ENCODE assay signal across 10 cellular contexts in the genomic region with DNA sequence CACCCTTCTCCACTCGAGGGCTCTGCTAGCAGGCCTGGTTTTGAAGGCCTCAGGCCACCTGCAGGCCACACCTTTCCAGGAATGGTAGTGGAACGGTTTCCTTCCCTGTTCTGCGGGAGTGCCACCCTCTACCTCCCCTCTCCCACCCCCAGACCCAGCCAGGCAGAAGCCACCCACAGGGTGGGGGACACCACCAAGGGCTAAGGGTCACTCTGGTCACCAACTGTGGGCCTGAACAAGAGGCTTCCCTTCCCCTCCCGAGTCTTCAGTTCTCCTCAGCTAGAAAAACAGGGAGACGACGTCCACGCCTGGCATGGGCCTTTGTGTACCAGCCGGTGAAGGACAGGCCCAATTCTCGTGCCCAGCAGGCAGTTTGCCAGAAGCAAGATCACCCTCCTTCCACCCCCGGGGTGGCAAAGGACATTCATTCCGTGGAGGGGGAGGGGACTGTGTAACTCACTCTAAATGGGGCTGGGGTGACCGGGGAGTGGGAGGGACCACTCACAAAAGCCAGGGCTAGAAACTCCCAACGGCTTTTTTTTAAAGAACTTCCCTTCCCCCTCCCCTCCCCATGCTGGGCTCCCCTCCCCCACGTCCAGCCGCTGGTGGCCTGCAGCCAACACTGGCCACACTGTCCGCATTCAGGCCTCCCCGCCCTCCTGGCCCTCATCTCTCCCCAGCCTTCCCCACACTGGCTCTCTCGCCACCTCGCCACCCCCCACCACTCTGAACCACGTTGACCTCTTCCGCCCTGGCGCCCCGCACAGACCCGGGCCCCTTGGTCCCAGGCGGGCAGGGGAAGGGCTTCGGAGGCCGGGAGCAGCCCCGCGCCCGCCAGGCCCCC. TPM values are rescaled to one million over a fixed set of nuclear protein-coding genes. Genes with fewer than 3 reads are reported as not detected.
DNase-seq lines count a peak whose midpoint lies in the region; ATAC-seq, FAIRE-seq and TF ChIP-seq lines count a peak whose summit lies in the region.
"Had no signal": no experiment of that assay in that cellular context is flagged by ENCODE, and none has a peak within 500 bp of the region (broad histone marks: within the 10 kb centered on the region; RNA-seq: fewer than 3 reads in every experiment).

No MANE protein-coding gene starts in this region.

- H3K4me3 ChIP-seq in astrocyte (ENCODE audit: insufficient read depth, low read depth, low read length) (no peak overlapping the region), iPS-18a (ENCODE audit: low read length) (peak overlapping the region; percentile 28), prostate gland (peak overlapping the region in 1 of 2 donors; percentile 11)

- peaks cover 22% of the 10 kb centered on the region for H3K4me1 ChIP-seq in astrocyte (ENCODE audit: insufficient read depth, low read length)
- peaks cover 26% of the 10 kb centered on the region for H3K4me1 ChIP-seq in iPS-18a (ENCODE audit: control insufficient read depth, low read depth, low read length)
- peaks cover 38% of the 10 kb centered on the region for H3K4me1 ChIP-seq in prostate gland (replicated peaks)

- H2AFZ ChIP-seq in astrocyte (ENCODE audit: low read depth, low read length): peak overlapping the region; percentile 52

- peaks cover 35% of the 10 kb centered on the region for H4K20me1 ChIP-seq in astrocyte (ENCODE audit: insufficient read depth, low read length)

- H3K36me3 Mint-ChIP-seq in astrocyte (ENCODE audit: low read depth, unreplicated experiment): peaks cover 5% of the 10 kb centered on the region

- no peaks in the 10 kb centered on the region for H3K27me3 ChIP-seq in astrocyte (ENCODE audit: insufficient read depth, low read length)
- peaks cover 100% of the 10 kb centered on the region for H3K27me3 ChIP-seq in iPS-18a (ENCODE audit: control insufficient read depth, insufficient read depth, low read length)
- H3K27me3 ChIP-seq in prostate gland (replicated peaks; ENCODE audit: insufficient read depth): no peaks in the 10 kb centered on the region

- no peak for FAIRE-seq in astrocyte (lab: Jason Lieb, UNC)

- peaks cover 4% of the 10 kb centered on the region for H3K9me3 Mint-ChIP-seq in astrocyte (ENCODE audit: unreplicated experiment)
- H3K9me3 Mint-ChIP-seq: central memory CD8-positive, alpha-beta T cell; T-cell had no signal

- H3K36me3 ChIP-seq in astrocyte (ENCODE audit: insufficient read depth, low read length): no peaks in the 10 kb centered on the region
- H3K36me3 ChIP-seq in iPS-18a (ENCODE audit: control insufficient read depth, low read depth, low read length): no peaks in the 10 kb centered on the region
- peaks cover 0 to 10% of the 10 kb centered on the region in 2 donors for H3K36me3 ChIP-seq in prostate gland

- peaks cover 24% of the 10 kb centered on the region for H3K27me3 Mint-ChIP-seq in astrocyte (ENCODE audit: low read depth, unreplicated experiment)
- H3K27me3 Mint-ChIP-seq: central memory CD8-positive, alpha-beta T cell had no signal

- no peak for ATAC-seq in HG03108 (IDR thresholded peaks at IDR 0.05; ENCODE audit: unreplicated experiment)

- H3K9ac ChIP-seq in astrocyte (ENCODE audit: low read length) (peak overlapping the region; percentile 3), iPS-18a (ENCODE audit: low read length) (no peak overlapping the region)

- TF ChIP-seq CTCF in astrocyte (IDR thresholded peaks at IDR 0.05; ENCODE audit: insufficient read depth, low read depth, low read length) (no peak), prostate gland (IDR thresholded peaks at IDR 0.05) (peak in 1 of 4 experiments; percentile 6)

- no peak for TF ChIP-seq POLR2A in prostate gland (IDR thresholded peaks at IDR 0.05)

- peak; percentile 78 for DNase-seq in HK-2 (ENCODE audit: unreplicated experiment)
- DNase-seq in astrocyte (ENCODE audit: low read depth): no peak
- DNase-seq in prostate gland (ENCODE audit: low spot score): peak; percentile 73
- no peak for DNase-seq in HCEC 1CT
- no peak for DNase-seq in activated CD4-positive, alpha-beta T cell treated with anti-CD3 and anti-CD28 coated beads, Interleukin-2, amount 50 U/mL, for 4 hours
- DNase-seq in HuH-7.5 (ENCODE audit: low spot score): no peak
- DNase-seq: T-cell had no signal

- no peaks in the 10 kb centered on the region for H3K9me3 ChIP-seq in astrocyte (ENCODE audit: insufficient read depth, low read depth, low read length)
- no peaks in the 10 kb centered on the region for H3K9me3 ChIP-seq in iPS-18a (ENCODE audit: control insufficient read depth, low read depth, low read length)
- no peaks in the 10 kb centered on the region for H3K9me3 ChIP-seq in prostate gland

- WGBS in prostate gland: 36% methylated on average over 30 of the region's 30 CpGs

- peak overlapping the region; percentile 75 for H3K4me2 ChIP-seq in astrocyte (ENCODE audit: low read length)

- H3K27ac Mint-ChIP-seq in astrocyte (ENCODE audit: unreplicated experiment): peak overlapping the region; percentile 53
- H3K27ac Mint-ChIP-seq: T-cell had no signal

- H3K27ac ChIP-seq in astrocyte (ENCODE audit: low read depth, low read length) (no peak overlapping the region), iPS-18a (ENCODE audit: low read length) (no peak overlapping the region), prostate gland (peak overlapping the region; percentile 80 to 88)

- peaks cover 12% of the 10 kb centered on the region for H3K4me1 Mint-ChIP-seq in astrocyte (ENCODE audit: low read depth, unreplicated experiment)

- peaks cover 15% of the 10 kb centered on the region for H3K79me2 ChIP-seq in astrocyte (ENCODE audit: insufficient read depth, low read length)

- H3K4me3 Mint-ChIP-seq in astrocyte (ENCODE audit: unreplicated experiment): peak overlapping the region; percentile 40
- H3K4me3 Mint-ChIP-seq: central memory CD8-positive, alpha-beta T cell had no signal

- intact Hi-C loops in prostate gland (cut with DNase I): no loop called here

RNA-seq across cellular contexts. Expression of a gene that starts 7.7 kb away (rescaled TPM):
- total RNA-seq in astrocyte (12.6 and 16.9 TPM in 2 replicates), prostate gland (10 to 100 TPM; 28.0 to 28.5 TPM)

RNA-seq across cellular contexts. Expression of a gene that starts 34.7 kb away (rescaled TPM):
- total RNA-seq in astrocyte (2.5 and 3.4 TPM in 2 replicates), prostate gland (1 to 10 TPM; 4.7 to 4.8 TPM)

RNA-seq across cellular contexts. Expression of a gene that starts 53.6 kb away (rescaled TPM):
- total RNA-seq in astrocyte: 3.9 and 6.7 TPM in 2 replicates
- total RNA-seq in prostate gland: 10 to 100 TPM in 1 of 2 donors, 1 to 10 TPM in 1; 2.0 to 17.0 TPM

Comparison
In these comparisons a context has a peak if more than half of its experiments do, and no peak if none do; other contexts are left out.
1. DNase-seq: peak in HK-2 (single experiment) and prostate gland (single experiment); none in astrocyte (single experiment), HCEC 1CT (single experiment), activated CD4-positive, alpha-beta T cell treated with anti-CD3 and anti-CD28 coated beads, Interleukin-2, amount 50 U/mL, for 4 hours (0 of 2) and HuH-7.5 (single experiment).
2. H3K27ac ChIP-seq: peak in prostate gland (2 of 2); none in astrocyte (single experiment) and iPS-18a (single experiment).